ENCODE assay signal across 1 cellular context in the genomic region with DNA sequence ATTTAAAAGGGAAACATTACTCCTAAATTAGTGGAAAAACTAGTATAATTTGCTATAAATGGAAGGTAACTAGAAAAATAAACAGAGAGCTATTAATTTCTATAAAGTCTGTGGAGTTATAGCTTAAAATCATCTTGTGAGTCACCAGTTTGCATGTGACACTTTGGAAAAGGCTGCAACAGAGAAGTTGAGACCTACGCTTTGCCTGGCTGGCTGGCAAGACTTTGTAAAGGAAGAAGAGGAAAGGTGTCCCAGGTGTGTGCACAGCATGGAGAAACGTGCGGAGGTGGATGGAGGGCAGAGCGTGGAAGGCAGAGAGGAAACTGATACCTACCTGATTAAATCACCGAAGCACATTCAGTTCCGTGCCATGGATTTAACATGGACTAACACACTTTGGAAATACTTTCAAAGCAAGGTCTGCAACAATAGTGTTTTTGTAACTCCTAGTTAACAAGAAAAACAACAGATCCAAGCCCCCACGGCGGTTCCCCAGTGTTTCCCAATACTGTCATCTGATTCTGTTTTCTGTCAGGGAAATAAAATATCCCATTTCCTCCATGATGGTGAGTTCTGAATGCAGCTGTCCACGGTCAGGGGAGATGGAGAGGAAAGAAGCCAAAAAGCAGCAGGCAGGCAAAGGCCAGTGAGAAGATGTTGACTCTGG.
TF ChIP-seq lines count a peak whose summit lies in the region.

No MANE protein-coding gene starts in this region.

TF ChIP-seq in H1, 55 proteins besides CTCF, POLR2A, EP300 and RAD21:
- TF ChIP-seq, protein P1, sequence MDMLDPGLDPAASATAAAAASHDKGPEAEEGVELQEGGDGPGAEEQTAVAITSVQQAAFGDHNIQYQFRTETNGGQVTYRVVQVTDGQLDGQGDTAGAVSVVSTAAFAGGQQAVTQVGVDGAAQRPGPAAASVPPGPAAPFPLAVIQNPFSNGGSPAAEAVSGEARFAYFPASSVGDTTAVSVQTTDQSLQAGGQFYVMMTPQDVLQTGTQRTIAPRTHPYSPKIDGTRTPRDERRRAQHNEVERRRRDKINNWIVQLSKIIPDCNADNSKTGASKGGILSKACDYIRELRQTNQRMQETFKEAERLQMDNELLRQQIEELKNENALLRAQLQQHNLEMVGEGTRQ (IDR thresholded peaks at IDR 0.05; ENCODE audit: low read length) = no peak
- TF ChIP-seq CEBPB (IDR thresholded peaks at IDR 0.05; ENCODE audit: low read depth, low read length) = no peak
